In the genomic region with DNA sequence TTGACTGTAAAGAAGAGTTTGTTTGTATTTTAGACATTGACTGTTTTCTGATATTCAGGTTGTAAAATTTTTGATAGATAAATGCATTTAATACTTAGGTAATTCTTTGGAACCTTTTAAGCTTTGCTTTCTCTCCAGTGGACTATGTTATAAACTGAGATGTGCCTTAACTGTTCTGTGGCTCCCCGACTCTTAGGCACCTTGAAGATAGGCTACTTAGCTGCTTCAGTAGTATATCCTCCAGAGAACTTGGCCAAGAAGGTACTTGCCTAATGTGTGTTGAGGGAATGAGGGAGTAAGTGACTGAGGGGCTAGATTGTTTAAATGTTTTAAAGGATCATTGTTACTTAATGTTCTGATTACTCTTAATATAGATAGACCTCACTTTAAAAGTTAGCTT, we compare ENCODE assay signal across 23 cellular contexts.
"Had no signal": no experiment of that assay in that cellular context is flagged by ENCODE, and none has a peak within 500 bp of the region (broad histone marks: within the 10 kb centered on the region; RNA-seq: fewer than 3 reads in every experiment).

No MANE protein-coding gene starts in this region.

- FAIRE-seq: TTC549, urothelium cell line had no signal

- H3K4me3 ChIP-seq: dorsolateral prefrontal cortex, heart left ventricle, transverse colon had no signal

- H3K4me1 Mint-ChIP-seq: endodermal cell, neural crest cell had no signal

- DNase-seq: activated CD4-positive, alpha-beta T cell treated with anti-CD3 and anti-CD28 coated beads for 1 hour; activated CD4-positive, alpha-beta T cell treated with anti-CD3 and anti-CD28 coated beads, Interleukin-2, amount 50 U/mL, for 1 hour; activated CD8-positive, alpha-beta T cell treated with anti-CD3 and anti-CD28 coated beads, Interleukin-2, amount 10 ng/mL, durations not matched to agents 7 days and 5 days; activated gamma-delta T cell; aorta; caudate nucleus; dorsolateral prefrontal cortex; endodermal cell; heart left ventricle; islet precursor cell; left cardiac atrium; mesenchymal stem cell; stimulated activated CD4-positive, alpha-beta T cell treated with anti-CD3 and anti-CD28 coated beads, Interleukin-4, amount 100 ng/mL, for 4 hours; transverse colon; WERI-Rb-1 had no signal

- H3K9me3 ChIP-seq: heart left ventricle, transverse colon had no signal

- H3K27me3 Mint-ChIP-seq: brain, progenitor cell of endocrine pancreas had no signal

- H3K4me1 ChIP-seq: transverse colon had no signal

- H3K4me3 Mint-ChIP-seq: activated CD8-positive, alpha-beta T cell treated with anti-CD3 and anti-CD28 coated beads, Interleukin-2, amount 10 ng/mL, durations not matched to agents 7 days and 5 days; activated T-helper 1 cell treated with anti-CD3 and anti-CD28 coated beads, Interleukin-12 subunit alpha, Interleukin-12 subunit beta, Interleukin-2, Interleukin-4 antibody, amounts not matched to agents 30 ng/mL and 10 ng/mL and 1 ng/mL, durations not matched to agents 14 hours and 24 hours and 36 hours; brain; endodermal cell; neural crest cell; T-helper 2 cell treated with Interferon-gamma antibody and Interleukin-4, amounts not matched to agents 5 μg/mL and 100 μg/mL, for 36 hours had no signal

- H3K27ac ChIP-seq: transverse colon, WERI-Rb-1 had no signal

- H3K9me3 Mint-ChIP-seq: activated naive CD4-positive, alpha-beta T cell treated with anti-CD3 and anti-CD28 coated beads, Interleukin-2, amount 50 U/mL, for 72 hours; activated T-helper 1 cell treated with anti-CD3 and anti-CD28 coated beads, Interleukin-12 subunit alpha, Interleukin-12 subunit beta, Interleukin-2, Interleukin-4 antibody, amounts not matched to agents 30 ng/mL and 10 ng/mL and 1 ng/mL, durations not matched to agents 14 hours and 24 hours and 36 hours; endodermal cell; neural crest cell; T-helper 2 cell treated with Interferon-gamma antibody and Interleukin-4, amounts not matched to agents 5 μg/mL and 100 μg/mL, for 36 hours had no signal

- H3K27ac Mint-ChIP-seq: activated naive CD4-positive, alpha-beta T cell treated with anti-CD3 and anti-CD28 coated beads, Interleukin-2, amount 50 U/mL, for 72 hours; activated T-helper 1 cell treated with anti-CD3 and anti-CD28 coated beads, Interleukin-12 subunit alpha, Interleukin-12 subunit beta, Interleukin-2, Interleukin-4 antibody, amounts not matched to agents 30 ng/mL and 10 ng/mL and 1 ng/mL, durations not matched to agents 14 hours and 24 hours and 36 hours; brain; endodermal cell; progenitor cell of endocrine pancreas; T-helper 2 cell treated with Interferon-gamma antibody and Interleukin-4, amounts not matched to agents 5 μg/mL and 100 μg/mL, for 36 hours had no signal

- H3K27me3 ChIP-seq: dorsolateral prefrontal cortex, heart left ventricle, transverse colon had no signal

- ATAC-seq: activated CD8-positive, alpha-beta T cell treated with anti-CD3 and anti-CD28 coated beads, Interleukin-2, amount 10 ng/mL, durations not matched to agents 7 days and 5 days; activated naive CD4-positive, alpha-beta T cell treated with anti-CD3 and anti-CD28 coated beads, Interleukin-2, amount 50 U/mL, for 72 hours; heart left ventricle; left cardiac atrium had no signal
